In genomic region chr7:40644454-40645188, GRCh38 we compare ENCODE assay signal across 16 cellular contexts.
DNase-seq lines count a peak whose midpoint lies in the region; ATAC-seq and TF ChIP-seq lines count a peak whose summit lies in the region.
"Had no signal": no experiment of that assay in that cellular context is flagged by ENCODE, and none has a peak within 500 bp of the region (broad histone marks: within the 10 kb centered on the region; RNA-seq: fewer than 3 reads in every experiment).

No MANE protein-coding gene starts in this region.

- POLR2A ChIA-PET in activated CD8-positive, alpha-beta T cell treated with anti-CD3 and anti-CD28 coated beads for 36 hours (lab: Charles Lee) = no interaction called here

- H3K4me3 ChIP-seq in Karpas-422 (ENCODE audit: low read length) = no peak overlapping the region
- H3K4me3 ChIP-seq: thoracic aorta had no signal

- no peak overlapping the region for H3K27ac Mint-ChIP-seq in activated naive CD4-positive, alpha-beta T cell treated with anti-CD3 and anti-CD28 coated beads, Interleukin-2, amount 10 ng/mL, durations not matched to agents 7 days and 5 days
- H3K27ac Mint-ChIP-seq in activated CD8-positive, alpha-beta T cell treated with anti-CD3 and anti-CD28 coated beads for 36 hours = no peak overlapping the region
- H3K27ac Mint-ChIP-seq in progenitor cell of endocrine pancreas = peak overlapping the region; percentile 38
- H3K27ac Mint-ChIP-seq: memory B cell had no signal

- H4K20me1 ChIP-seq in Karpas-422 (ENCODE audit: insufficient read depth, low read depth, low read length) = no peaks in the 10 kb centered on the region

- H3K27me3 ChIP-seq in Karpas-422 (ENCODE audit: low read length) = no peaks in the 10 kb centered on the region

- peaks cover 6% of the 10 kb centered on the region for H3K4me1 Mint-ChIP-seq in activated naive CD4-positive, alpha-beta T cell treated with anti-CD3 and anti-CD28 coated beads, Interleukin-2, amount 10 ng/mL, durations not matched to agents 7 days and 5 days
- peaks cover 7% of the 10 kb centered on the region for H3K4me1 Mint-ChIP-seq in activated CD8-positive, alpha-beta T cell treated with anti-CD3 and anti-CD28 coated beads for 36 hours (ENCODE audit: low read depth)
- H3K4me1 Mint-ChIP-seq in progenitor cell of endocrine pancreas (ENCODE audit: low read depth) = peaks cover 6% of the 10 kb centered on the region

- no peaks in the 10 kb centered on the region for H3K79me2 ChIP-seq in Karpas-422 (ENCODE audit: low read length)

- H3K36me3 ChIP-seq in Karpas-422 (ENCODE audit: insufficient read depth, low read length) = no peaks in the 10 kb centered on the region
- H3K36me3 ChIP-seq: thoracic aorta had no signal

- no peak overlapping the region for H3K27ac ChIP-seq in Karpas-422 (ENCODE audit: low read length)
- H3K27ac ChIP-seq: thoracic aorta had no signal

- no peak overlapping the region for H3K9ac ChIP-seq in Karpas-422 (ENCODE audit: low read length)

- no peak overlapping the region for H2AFZ ChIP-seq in Karpas-422 (ENCODE audit: low read length)

- intact Hi-C loops in activated CD8-positive, alpha-beta T cell treated with anti-CD3 and anti-CD28 coated beads for 36 hours (cut with micrococcal nuclease) = no loop called here

- no peaks in the 10 kb centered on the region for H3K36me3 Mint-ChIP-seq in activated naive CD4-positive, alpha-beta T cell treated with anti-CD3 and anti-CD28 coated beads, Interleukin-2, amount 10 ng/mL, durations not matched to agents 7 days and 5 days
- H3K36me3 Mint-ChIP-seq in activated CD8-positive, alpha-beta T cell treated with anti-CD3 and anti-CD28 coated beads for 36 hours (ENCODE audit: low read depth) = no peaks in the 10 kb centered on the region
- no peaks in the 10 kb centered on the region for H3K36me3 Mint-ChIP-seq in progenitor cell of endocrine pancreas (ENCODE audit: insufficient read depth)
- H3K36me3 Mint-ChIP-seq: memory B cell had no signal

- H3K4me1 ChIP-seq in Karpas-422 (ENCODE audit: low read length) = no peaks in the 10 kb centered on the region

- no peak for TF ChIP-seq CTCF in activated CD8-positive, alpha-beta T cell treated with anti-CD3 and anti-CD28 coated beads for 36 hours (IDR thresholded peaks at IDR 0.05)
- TF ChIP-seq CTCF in progenitor cell of endocrine pancreas (IDR thresholded peaks at IDR 0.05; ENCODE audit: unreplicated experiment) = no peak

- H3K4me3 Mint-ChIP-seq in activated naive CD4-positive, alpha-beta T cell treated with anti-CD3 and anti-CD28 coated beads, Interleukin-2, amount 10 ng/mL, durations not matched to agents 7 days and 5 days = no peak overlapping the region
- no peak overlapping the region for H3K4me3 Mint-ChIP-seq in activated CD8-positive, alpha-beta T cell treated with anti-CD3 and anti-CD28 coated beads for 36 hours
- no peak overlapping the region for H3K4me3 Mint-ChIP-seq in progenitor cell of endocrine pancreas (ENCODE audit: low read depth)
- H3K4me3 Mint-ChIP-seq: memory B cell had no signal

- ATAC-seq in activated CD8-positive, alpha-beta T cell treated with anti-CD3 and anti-CD28 coated beads for 36 hours = peak; percentile 88
- ATAC-seq in HG03039 (IDR thresholded peaks at IDR 0.05; ENCODE audit: unreplicated experiment) = no peak

- peak; percentile 24 for DNase-seq in activated naive CD4-positive, alpha-beta T cell treated with anti-CD3 and anti-CD28 coated beads, Interleukin-2, amount 10 ng/mL, durations not matched to agents 7 days and 5 days
- DNase-seq in activated naive CD4-positive, alpha-beta T cell (lab: John Stamatoyannopoulos, UW) = no peak
- DNase-seq in NCI-H510A (lab: John Stamatoyannopoulos, UW) (peak; percentile 17), progenitor cell of endocrine pancreas (ENCODE audit: low spot score, unreplicated experiment) (no peak), Karpas-422 (no peak), medulla oblongata (ENCODE audit: extremely low spot score) (no peak)
- DNase-seq in activated CD8-positive, alpha-beta T cell treated with anti-CD3 and anti-CD28 coated beads for 36 hours = peak; percentile 61
- DNase-seq: AML-193, cortex of kidney, KBM-7, NCI-H1105 treated with DMSO at 0.1 percent for 48 hours, NCI-H526 treated with DMSO at 0.1 percent for 48 hours, retina had no signal

- H3K9me2 ChIP-seq in Karpas-422 (replicated peaks; ENCODE audit: insufficient read depth, low read length) = no peaks in the 10 kb centered on the region

- H3K9me3 Mint-ChIP-seq in activated naive CD4-positive, alpha-beta T cell treated with anti-CD3 and anti-CD28 coated beads, Interleukin-2, amount 10 ng/mL, durations not matched to agents 7 days and 5 days = no peaks in the 10 kb centered on the region
- H3K9me3 Mint-ChIP-seq in activated CD8-positive, alpha-beta T cell treated with anti-CD3 and anti-CD28 coated beads for 36 hours = no peaks in the 10 kb centered on the region
- no peaks in the 10 kb centered on the region for H3K9me3 Mint-ChIP-seq in progenitor cell of endocrine pancreas (ENCODE audit: low read depth)

- H3K9me3 ChIP-seq in Karpas-422 (ENCODE audit: low read length) = no peaks in the 10 kb centered on the region
- H3K9me3 ChIP-seq: thoracic aorta had no signal

- H3K27me3 Mint-ChIP-seq in activated naive CD4-positive, alpha-beta T cell treated with anti-CD3 and anti-CD28 coated beads, Interleukin-2, amount 10 ng/mL, durations not matched to agents 7 days and 5 days = peaks cover 4% of the 10 kb centered on the region
- peaks cover 2% of the 10 kb centered on the region for H3K27me3 Mint-ChIP-seq in activated CD8-positive, alpha-beta T cell treated with anti-CD3 and anti-CD28 coated beads for 36 hours
- peaks cover 4% of the 10 kb centered on the region for H3K27me3 Mint-ChIP-seq in progenitor cell of endocrine pancreas

- CTCF ChIA-PET in activated naive CD4-positive, alpha-beta T cell treated with anti-CD3 and anti-CD28 coated beads, Interleukin-2, amount 10 ng/mL, durations not matched to agents 7 days and 5 days (lab: Charles Lee) = no interaction called here
- CTCF ChIA-PET in activated CD8-positive, alpha-beta T cell treated with anti-CD3 and anti-CD28 coated beads for 36 hours (lab: Charles Lee) = interaction anchor here (1.6 kb wide), 1 partner anchor 316 kb away, joined by 3 read pairs; no protein-coding TSS in a partner anchor

- H3K4me2 ChIP-seq in Karpas-422 (ENCODE audit: low read depth, low read length, poor library complexity, severe bottlenecking) = no peak overlapping the region

Comparison
In these comparisons a context has a peak if more than half of its experiments do, and no peak if none do; other contexts are left out.
1. DNase-seq: peak in activated naive CD4-positive, alpha-beta T cell treated with anti-CD3 and anti-CD28 coated beads, Interleukin-2, amount 10 ng/mL, durations not matched to agents 7 days and 5 days (single experiment), NCI-H510A (single experiment) and activated CD8-positive, alpha-beta T cell treated with anti-CD3 and anti-CD28 coated beads for 36 hours (single experiment); none in activated naive CD4-positive, alpha-beta T cell (0 of 4), progenitor cell of endocrine pancreas (single experiment), Karpas-422 (single experiment) and medulla oblongata (single experiment).